Comparison of ENCODE assay signal across 1 cellular context in the genomic region with DNA sequence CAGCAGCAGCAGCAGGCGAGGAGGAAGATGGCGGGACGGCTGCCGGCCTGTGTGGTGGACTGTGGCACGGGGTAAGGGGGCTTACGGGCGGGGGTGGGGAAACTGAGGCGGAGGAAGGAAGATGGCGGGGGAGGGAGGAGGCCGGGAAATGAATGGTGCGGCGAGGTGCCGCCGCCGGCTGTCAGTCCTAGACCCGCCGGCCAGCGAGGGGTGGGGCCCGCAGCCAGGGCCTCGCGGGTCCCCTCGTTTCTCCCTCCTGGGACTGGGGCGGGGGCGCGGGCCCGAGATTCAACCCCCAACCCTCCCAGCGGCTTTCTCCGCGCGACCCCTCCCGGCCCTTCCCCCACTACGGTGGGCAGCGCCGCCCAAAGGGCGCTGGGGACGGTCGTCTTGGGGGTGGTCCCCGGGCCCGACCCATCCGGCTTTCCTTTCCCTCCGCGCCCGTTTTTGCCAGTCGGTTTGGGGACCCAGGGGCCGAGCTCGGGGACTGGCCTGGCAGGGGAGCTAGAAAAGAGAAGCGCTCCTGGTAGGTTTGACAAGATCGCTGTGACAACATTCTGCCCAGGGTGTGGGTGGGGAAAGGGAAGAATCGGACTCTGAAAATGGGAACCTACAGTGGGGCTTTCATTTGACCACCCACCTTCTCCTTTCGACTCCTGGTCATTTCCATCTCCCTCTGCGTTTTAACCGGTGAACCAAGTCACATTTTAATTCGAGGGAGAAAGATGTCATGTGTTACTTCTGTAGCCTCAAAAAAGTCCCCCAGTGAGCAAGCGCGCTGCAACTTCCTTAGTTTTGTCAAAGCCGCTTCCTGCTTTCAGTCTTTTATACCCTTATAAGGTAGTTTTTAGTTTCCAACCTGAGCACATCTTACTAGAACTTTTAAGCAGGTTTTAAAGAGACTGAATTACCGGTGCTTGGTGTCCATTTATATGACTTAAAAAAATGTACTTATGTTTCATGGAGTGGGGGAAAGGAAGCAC.
TF ChIP-seq lines count a peak whose summit lies in the region.

No MANE protein-coding gene starts in this region.

TF ChIP-seq in H1, 55 proteins besides CTCF, POLR2A, EP300 and RAD21 (continued from another document):
- TF ChIP-seq, protein P1, sequence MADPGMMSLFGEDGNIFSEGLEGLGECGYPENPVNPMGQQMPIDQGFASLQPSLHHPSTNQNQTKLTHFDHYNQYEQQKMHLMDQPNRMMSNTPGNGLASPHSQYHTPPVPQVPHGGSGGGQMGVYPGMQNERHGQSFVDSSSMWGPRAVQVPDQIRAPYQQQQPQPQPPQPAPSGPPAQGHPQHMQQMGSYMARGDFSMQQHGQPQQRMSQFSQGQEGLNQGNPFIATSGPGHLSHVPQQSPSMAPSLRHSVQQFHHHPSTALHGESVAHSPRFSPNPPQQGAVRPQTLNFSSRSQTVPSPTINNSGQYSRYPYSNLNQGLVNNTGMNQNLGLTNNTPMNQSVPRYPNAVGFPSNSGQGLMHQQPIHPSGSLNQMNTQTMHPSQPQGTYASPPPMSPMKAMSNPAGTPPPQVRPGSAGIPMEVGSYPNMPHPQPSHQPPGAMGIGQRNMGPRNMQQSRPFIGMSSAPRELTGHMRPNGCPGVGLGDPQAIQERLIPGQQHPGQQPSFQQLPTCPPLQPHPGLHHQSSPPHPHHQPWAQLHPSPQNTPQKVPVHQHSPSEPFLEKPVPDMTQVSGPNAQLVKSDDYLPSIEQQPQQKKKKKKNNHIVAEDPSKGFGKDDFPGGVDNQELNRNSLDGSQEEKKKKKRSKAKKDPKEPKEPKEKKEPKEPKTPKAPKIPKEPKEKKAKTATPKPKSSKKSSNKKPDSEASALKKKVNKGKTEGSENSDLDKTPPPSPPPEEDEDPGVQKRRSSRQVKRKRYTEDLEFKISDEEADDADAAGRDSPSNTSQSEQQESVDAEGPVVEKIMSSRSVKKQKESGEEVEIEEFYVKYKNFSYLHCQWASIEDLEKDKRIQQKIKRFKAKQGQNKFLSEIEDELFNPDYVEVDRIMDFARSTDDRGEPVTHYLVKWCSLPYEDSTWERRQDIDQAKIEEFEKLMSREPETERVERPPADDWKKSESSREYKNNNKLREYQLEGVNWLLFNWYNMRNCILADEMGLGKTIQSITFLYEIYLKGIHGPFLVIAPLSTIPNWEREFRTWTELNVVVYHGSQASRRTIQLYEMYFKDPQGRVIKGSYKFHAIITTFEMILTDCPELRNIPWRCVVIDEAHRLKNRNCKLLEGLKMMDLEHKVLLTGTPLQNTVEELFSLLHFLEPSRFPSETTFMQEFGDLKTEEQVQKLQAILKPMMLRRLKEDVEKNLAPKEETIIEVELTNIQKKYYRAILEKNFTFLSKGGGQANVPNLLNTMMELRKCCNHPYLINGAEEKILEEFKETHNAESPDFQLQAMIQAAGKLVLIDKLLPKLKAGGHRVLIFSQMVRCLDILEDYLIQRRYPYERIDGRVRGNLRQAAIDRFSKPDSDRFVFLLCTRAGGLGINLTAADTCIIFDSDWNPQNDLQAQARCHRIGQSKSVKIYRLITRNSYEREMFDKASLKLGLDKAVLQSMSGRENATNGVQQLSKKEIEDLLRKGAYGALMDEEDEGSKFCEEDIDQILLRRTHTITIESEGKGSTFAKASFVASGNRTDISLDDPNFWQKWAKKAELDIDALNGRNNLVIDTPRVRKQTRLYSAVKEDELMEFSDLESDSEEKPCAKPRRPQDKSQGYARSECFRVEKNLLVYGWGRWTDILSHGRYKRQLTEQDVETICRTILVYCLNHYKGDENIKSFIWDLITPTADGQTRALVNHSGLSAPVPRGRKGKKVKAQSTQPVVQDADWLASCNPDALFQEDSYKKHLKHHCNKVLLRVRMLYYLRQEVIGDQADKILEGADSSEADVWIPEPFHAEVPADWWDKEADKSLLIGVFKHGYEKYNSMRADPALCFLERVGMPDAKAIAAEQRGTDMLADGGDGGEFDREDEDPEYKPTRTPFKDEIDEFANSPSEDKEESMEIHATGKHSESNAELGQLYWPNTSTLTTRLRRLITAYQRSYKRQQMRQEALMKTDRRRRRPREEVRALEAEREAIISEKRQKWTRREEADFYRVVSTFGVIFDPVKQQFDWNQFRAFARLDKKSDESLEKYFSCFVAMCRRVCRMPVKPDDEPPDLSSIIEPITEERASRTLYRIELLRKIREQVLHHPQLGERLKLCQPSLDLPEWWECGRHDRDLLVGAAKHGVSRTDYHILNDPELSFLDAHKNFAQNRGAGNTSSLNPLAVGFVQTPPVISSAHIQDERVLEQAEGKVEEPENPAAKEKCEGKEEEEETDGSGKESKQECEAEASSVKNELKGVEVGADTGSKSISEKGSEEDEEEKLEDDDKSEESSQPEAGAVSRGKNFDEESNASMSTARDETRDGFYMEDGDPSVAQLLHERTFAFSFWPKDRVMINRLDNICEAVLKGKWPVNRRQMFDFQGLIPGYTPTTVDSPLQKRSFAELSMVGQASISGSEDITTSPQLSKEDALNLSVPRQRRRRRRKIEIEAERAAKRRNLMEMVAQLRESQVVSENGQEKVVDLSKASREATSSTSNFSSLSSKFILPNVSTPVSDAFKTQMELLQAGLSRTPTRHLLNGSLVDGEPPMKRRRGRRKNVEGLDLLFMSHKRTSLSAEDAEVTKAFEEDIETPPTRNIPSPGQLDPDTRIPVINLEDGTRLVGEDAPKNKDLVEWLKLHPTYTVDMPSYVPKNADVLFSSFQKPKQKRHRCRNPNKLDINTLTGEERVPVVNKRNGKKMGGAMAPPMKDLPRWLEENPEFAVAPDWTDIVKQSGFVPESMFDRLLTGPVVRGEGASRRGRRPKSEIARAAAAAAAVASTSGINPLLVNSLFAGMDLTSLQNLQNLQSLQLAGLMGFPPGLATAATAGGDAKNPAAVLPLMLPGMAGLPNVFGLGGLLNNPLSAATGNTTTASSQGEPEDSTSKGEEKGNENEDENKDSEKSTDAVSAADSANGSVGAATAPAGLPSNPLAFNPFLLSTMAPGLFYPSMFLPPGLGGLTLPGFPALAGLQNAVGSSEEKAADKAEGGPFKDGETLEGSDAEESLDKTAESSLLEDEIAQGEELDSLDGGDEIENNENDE (IDR thresholded peaks at IDR 0.05; ENCODE audit: insufficient replicate concordance, low read length) = no peak
- TF ChIP-seq RBBP5 (IDR thresholded peaks at IDR 0.05; ENCODE audit: borderline replicate concordance, low read depth, low read length) (no peak), POLR2AphosphoS5 (IDR thresholded peaks at IDR 0.05; ENCODE audit: low read depth, low read length) (peak; percentile 40; the same call in 1 of the 2 replicates), SIN3A (conservative IDR thresholded peaks at IDR 0.05 in 1 of 2, IDR thresholded peaks at IDR 0.05 in 1 of 2; ENCODE audit: low read depth in 1 of 2, low read length in 2 of 2) (peak; percentile 42 to 60; a peak in 1 of 4 replicates), SP2 (IDR thresholded peaks at IDR 0.05; ENCODE audit: low read length) (no peak), JUND (IDR thresholded peaks at IDR 0.05; ENCODE audit: low read length) (no peak), KDM4A (IDR thresholded peaks at IDR 0.05; ENCODE audit: low read depth, low read length, severe bottlenecking) (peak; percentile 60), SRF (IDR thresholded peaks at IDR 0.05; ENCODE audit: low read depth, low read length) (peak; percentile 89), FOSL1 (IDR thresholded peaks at IDR 0.05; ENCODE audit: insufficient read depth, low read depth, low read length) (no peak)
- TF ChIP-seq, protein P2, sequence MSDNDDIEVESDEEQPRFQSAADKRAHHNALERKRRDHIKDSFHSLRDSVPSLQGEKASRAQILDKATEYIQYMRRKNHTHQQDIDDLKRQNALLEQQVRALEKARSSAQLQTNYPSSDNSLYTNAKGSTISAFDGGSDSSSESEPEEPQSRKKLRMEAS (IDR thresholded peaks at IDR 0.05) = no peak; the same call in 1 of the 2 replicates
